ENCODE assay signal across 8 cellular contexts in genomic region chr12:51048601-51049369, GRCh38. TPM values are rescaled to one million over a fixed set of nuclear protein-coding genes. Genes with fewer than 3 reads are reported as not detected.
DNase-seq lines count a peak whose midpoint lies in the region; ATAC-seq and TF ChIP-seq lines count a peak whose summit lies in the region.

No MANE protein-coding gene starts in this region.

- H3K27me3 Mint-ChIP-seq in T-helper 2 cell treated with Interferon-gamma antibody and Interleukin-4, amounts not matched to agents 5 μg/mL and 100 μg/mL, for 36 hours (ENCODE audit: low read depth), result no peaks in the 10 kb centered on the region

- H3K4me3 Mint-ChIP-seq in T-helper 2 cell treated with Interferon-gamma antibody and Interleukin-4, amounts not matched to agents 5 μg/mL and 100 μg/mL, for 36 hours, result peak overlapping the region; percentile 94

- H3K4me1 ChIP-seq in psoas muscle, result peaks cover 20% of the 10 kb centered on the region

- peak overlapping the region; percentile 93 for H3K27ac Mint-ChIP-seq in T-helper 2 cell treated with Interferon-gamma antibody and Interleukin-4, amounts not matched to agents 5 μg/mL and 100 μg/mL, for 36 hours

- H3K36me3 ChIP-seq in psoas muscle (ENCODE audit: insufficient read depth in 1 of 2, low read depth in 1 of 2), result peaks cover 5 to 41% of the 10 kb centered on the region in 2 donors

- 27 to 34% (median 27%) methylated on average over 18 of the region's 18 CpGs for WGBS in psoas muscle, 3 donors

- intact Hi-C loops in psoas muscle (cut with DNase I), result no loop called here

- TF ChIP-seq CTCF in fibroblast of pulmonary artery (IDR thresholded peaks at IDR 0.05; ENCODE audit: low read length, missing control alignments), result no peak
- TF ChIP-seq CTCF in psoas muscle (IDR thresholded peaks at IDR 0.05), result no peak

- H3K4me3 ChIP-seq in fibroblast of pulmonary artery (replicated peaks; ENCODE audit: low read depth, low read length) (peak overlapping the region; percentile 93), psoas muscle (peak overlapping the region; percentile 79)

- no peaks in the 10 kb centered on the region for H3K27me3 ChIP-seq in psoas muscle (ENCODE audit: insufficient read depth in 3 of 3, low read length in 2 of 3)

- no peaks in the 10 kb centered on the region for H3K9me3 Mint-ChIP-seq in T-helper 2 cell treated with Interferon-gamma antibody and Interleukin-4, amounts not matched to agents 5 μg/mL and 100 μg/mL, for 36 hours

- peak overlapping the region; percentile 97 for H3K27ac ChIP-seq in psoas muscle

- H3K9me3 ChIP-seq in psoas muscle, result no peaks in the 10 kb centered on the region

- peaks cover 24% of the 10 kb centered on the region for H3K4me1 Mint-ChIP-seq in T-helper 2 cell treated with Interferon-gamma antibody and Interleukin-4, amounts not matched to agents 5 μg/mL and 100 μg/mL, for 36 hours (ENCODE audit: low read depth)

- H3K36me3 Mint-ChIP-seq in T-helper 2 cell treated with Interferon-gamma antibody and Interleukin-4, amounts not matched to agents 5 μg/mL and 100 μg/mL, for 36 hours (ENCODE audit: low read depth), result peaks cover 16% of the 10 kb centered on the region

- ATAC-seq in psoas muscle (peak in 1 of 4 donors; percentile 17), GM18498 (IDR thresholded peaks at IDR 0.05; ENCODE audit: unreplicated experiment) (no peak)

- peak; percentile 12 for DNase-seq in NCI-H2227 (lab: John Stamatoyannopoulos, UW; ENCODE audit: unreplicated experiment)
- no peak for DNase-seq in NCI-H2227 treated with DMSO at 0.1 percent for 48 hours (lab: John Stamatoyannopoulos, UW)
- no peak for DNase-seq in T-helper 2 cell treated with Interferon-gamma antibody and Interleukin-4, amounts not matched to agents 5 μg/mL and 100 μg/mL, for 36 hours (ENCODE audit: low spot score)
- no peak for DNase-seq in fibroblast of pulmonary artery (ENCODE audit: low read depth)
- DNase-seq in psoas muscle, result no peak
- no peak for DNase-seq in inferior parietal cortex (ENCODE audit: extremely low spot score)
- DNase-seq in NCI-H1092 treated with DMSO at 0.1 percent for 48 hours (lab: John Stamatoyannopoulos, UW), result no peak

RNA-seq across cellular contexts. Expression of gene LETMD1, which starts 0.7 kb away (rescaled TPM):
- total RNA-seq in psoas muscle, result 10 to 100 TPM; 22.2 to 29.5 (median 28.3) TPM
- 10 to 100 TPM; 17.4 to 41.5 (median 24.9) TPM for polyA plus RNA-seq in psoas muscle

RNA-seq across cellular contexts. Expression of gene SLC11A2, which starts 22.6 kb away (rescaled TPM):
- 10 to 100 TPM; 15.7 to 55.3 (median 36.6) TPM for total RNA-seq in psoas muscle
- polyA plus RNA-seq in psoas muscle, result 10 to 100 TPM; 18.8 to 40.2 (median 26.1) TPM

RNA-seq across cellular contexts. Expression of gene CSRNP2, which starts 34.6 kb away (rescaled TPM):
- total RNA-seq in psoas muscle, result 10 to 100 TPM; 17.8 to 26.6 (median 18.5) TPM
- polyA plus RNA-seq in psoas muscle, result 10 to 100 TPM in 2 of 3 donors, 1 to 10 TPM in 1; 9.2 to 50.5 (median 11.9) TPM
